28 cellular contexts compared by ENCODE assay signal in the genomic region with DNA sequence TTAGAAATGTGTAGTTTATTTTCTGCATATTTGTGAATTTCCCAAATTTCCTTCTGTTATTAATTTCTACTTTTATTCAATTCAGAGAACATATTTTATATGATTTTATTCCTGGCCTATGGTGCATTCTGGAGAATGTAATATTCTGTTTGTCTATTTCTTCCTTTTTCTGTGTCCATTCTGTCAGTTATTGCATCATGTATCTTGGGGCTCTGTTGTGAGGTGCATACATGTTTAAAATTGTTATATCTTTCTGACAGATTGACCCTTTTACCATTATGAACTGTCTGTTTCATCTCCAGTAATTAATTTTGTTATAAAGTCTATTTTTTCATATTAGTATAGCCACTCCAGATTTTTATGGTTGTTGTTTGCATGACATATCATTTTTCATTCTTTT.
"Had no signal": no experiment of that assay in that cellular context is flagged by ENCODE, and none has a peak within 500 bp of the region (broad histone marks: within the 10 kb centered on the region; RNA-seq: fewer than 3 reads in every experiment).

No MANE protein-coding gene starts in this region.

- H3K4me3 ChIP-seq: colonic mucosa, coronary artery, dorsolateral prefrontal cortex, esophagus muscularis mucosa, esophagus squamous epithelium, gastrocnemius medialis, gastroesophageal sphincter, heart left ventricle, heart right ventricle, hepatocyte had no signal

- H3K36me3 ChIP-seq: colonic mucosa, esophagus muscularis mucosa, esophagus squamous epithelium, gastrocnemius medialis, gastroesophageal sphincter, heart left ventricle, heart right ventricle had no signal

- H3K4me2 ChIP-seq: hepatocyte had no signal

- H3K27me3 Mint-ChIP-seq: dendritic cell treated with granulocyte-macrophage colony-stimulating factor and Interleukin-4, amounts not matched to agents 40 ng/mL and 50 ng/mL, for 4 days; effector memory CD8-positive, alpha-beta T cell had no signal

- FAIRE-seq: endothelial cell of umbilical vein had no signal

- H3K9me3 ChIP-seq: colonic mucosa, esophagus muscularis mucosa, esophagus squamous epithelium, gastrocnemius medialis, gastroesophageal sphincter, heart left ventricle, heart right ventricle had no signal

- H3K27ac ChIP-seq: colonic mucosa, coronary artery, dorsolateral prefrontal cortex, epithelial cell of prostate, esophagus muscularis mucosa, esophagus squamous epithelium, foreskin keratinocyte, gastrocnemius medialis, gastroesophageal sphincter, heart left ventricle, heart right ventricle, hepatocyte had no signal

- ATAC-seq: effector memory CD8-positive, alpha-beta T cell; esophagus mucosa; foreskin keratinocyte; gastrocnemius medialis; gastroesophageal sphincter; heart left ventricle; heart right ventricle had no signal

- H2AFZ ChIP-seq: hepatocyte had no signal

- H3K4me1 Mint-ChIP-seq: endodermal cell had no signal

- H3K27me3 ChIP-seq: colonic mucosa, esophagus muscularis mucosa, esophagus squamous epithelium, foreskin keratinocyte, gastrocnemius medialis, gastroesophageal sphincter, hepatocyte had no signal

- H3K4me3 Mint-ChIP-seq: dendritic cell treated with granulocyte-macrophage colony-stimulating factor and Interleukin-4, amounts not matched to agents 40 ng/mL and 50 ng/mL, for 4 days; effector memory CD8-positive, alpha-beta T cell; endodermal cell had no signal

- H3K79me2 ChIP-seq: hepatocyte had no signal

- H3K4me1 ChIP-seq: colonic mucosa, esophagus muscularis mucosa, esophagus squamous epithelium, foreskin keratinocyte, gastrocnemius medialis, gastroesophageal sphincter, heart left ventricle, heart right ventricle had no signal

- H3K27ac Mint-ChIP-seq: dendritic cell treated with granulocyte-macrophage colony-stimulating factor and Interleukin-4, amounts not matched to agents 40 ng/mL and 50 ng/mL, for 4 days; effector memory CD8-positive, alpha-beta T cell; endodermal cell had no signal

- DNase-seq: colonic mucosa; cortex of kidney; dermis blood vessel endothelial cell; dorsolateral prefrontal cortex; effector CD4-positive, alpha-beta T cell; effector CD8-positive, alpha-beta T cell; effector memory CD4-positive, alpha-beta T cell; effector memory CD8-positive, alpha-beta T cell; endodermal cell; erythroblast; esophagus squamous epithelium; foreskin fibroblast; foreskin keratinocyte; foreskin melanocyte; gastrocnemius medialis; glutamatergic neuron; head of caudate nucleus; heart left ventricle; heart right ventricle; hippocampal formation had no signal
